Comparison of ENCODE assay signal across 31 cellular contexts in genomic region chr1:245390975-245391374, GRCh38.
"Had no signal": no experiment of that assay in that cellular context is flagged by ENCODE, and none has a peak within 500 bp of the region (broad histone marks: within the 10 kb centered on the region; RNA-seq: fewer than 3 reads in every experiment).

No MANE protein-coding gene starts in this region.

- DNase-seq: activated CD4-positive, alpha-beta memory T cell treated with anti-CD3 and anti-CD28 coated beads, Interleukin-2, amount 10 ng/mL, durations not matched to agents 7 days and 5 days; activated CD4-positive, alpha-beta T cell treated with anti-CD3 and anti-CD28 coated beads for 1 hour; activated CD4-positive, alpha-beta T cell treated with anti-CD3 and anti-CD28 coated beads for 36 hours; activated CD4-positive, alpha-beta T cell treated with anti-CD3 and anti-CD28 coated beads for 48 hours; activated CD4-positive, alpha-beta T cell treated with anti-CD3 and anti-CD28 coated beads, Interleukin-2, amount 10 ng/mL, durations not matched to agents 7 days and 5 days; activated CD4-positive, alpha-beta T cell treated with anti-CD3 and anti-CD28 coated beads, Interleukin-2, amount 50 U/mL, for 48 hours; activated CD4-positive, CD25-positive, alpha-beta regulatory T cell; activated CD8-positive, alpha-beta memory T cell treated with anti-CD3 and anti-CD28 coated beads for 24 hours; activated CD8-positive, alpha-beta memory T cell treated with anti-CD3 and anti-CD28 coated beads, Interleukin-2, amount 10 ng/mL, durations not matched to agents 7 days and 5 days; activated CD8-positive, alpha-beta memory T cell treated with anti-CD3 and anti-CD28 coated beads, Interleukin-2, amount 50 U/mL, for 48 hours; activated CD8-positive, alpha-beta T cell treated with anti-CD3 and anti-CD28 coated beads, Interleukin-2, amount 10 ng/mL, durations not matched to agents 7 days and 5 days; activated effector memory CD4-positive, alpha-beta T cell treated with Interleukin-2 at 50 U/mL for 16 hours; activated gamma-delta T cell; activated naive CD4-positive, alpha-beta T cell treated with anti-CD3 and anti-CD28 coated beads, Interleukin-2, amount 10 ng/mL, durations not matched to agents 7 days and 5 days; activated naive CD4-positive, alpha-beta T cell treated with Interleukin-2 at 50 U/mL for 16 hours; activated naive CD8-positive, alpha-beta T cell treated with anti-CD3 and anti-CD28 coated beads, Interleukin-2, amount 10 ng/mL, durations not matched to agents 7 days and 5 days; activated naive CD8-positive, alpha-beta T cell treated with anti-CD3 and anti-CD28 coated beads, Interleukin-2, amount 50 U/mL, for 24 hours; activated T-cell treated with anti-CD3 and anti-CD28 coated beads, Interleukin-2, amount 50 U/mL, for 24 hours; activated T-cell treated with anti-CD3 and anti-CD28 coated beads, Interleukin-2, amount 50 U/mL, for 48 hours; amygdala; anterior cingulate cortex; caudate nucleus; cerebellar nuclear complex; T-helper 1 cell; T-helper 2 cell; T-helper 9 cell; WERI-Rb-1 had no signal

- ATAC-seq: activated CD4-positive, alpha-beta T cell treated with anti-CD3 and anti-CD28 coated beads for 36 hours; activated CD4-positive, CD25-positive, alpha-beta regulatory T cell treated with anti-CD3 and anti-CD28 coated beads, Interleukin-2, amount 50 U/mL, for 24 hours; activated CD8-positive, alpha-beta memory T cell treated with anti-CD3 and anti-CD28 coated beads, Interleukin-2, amount 10 ng/mL, durations not matched to agents 7 days and 5 days; activated CD8-positive, alpha-beta T cell treated with anti-CD3 and anti-CD28 coated beads, Interleukin-2, amount 10 ng/mL, durations not matched to agents 7 days and 5 days; activated naive CD8-positive, alpha-beta T cell treated with anti-CD3 and anti-CD28 coated beads, Interleukin-2, amount 50 U/mL, for 24 hours; WTC11 had no signal

- H3K4me3 ChIP-seq: ascending aorta, cardiac muscle cell had no signal

- H3K4me1 ChIP-seq: ascending aorta had no signal

- H3K9me3 ChIP-seq: ascending aorta had no signal

- H3K27me3 ChIP-seq: ascending aorta, cardiac muscle cell had no signal

- H3K27ac ChIP-seq: ascending aorta, cardiac muscle cell, WERI-Rb-1 had no signal

- H3K36me3 ChIP-seq: ascending aorta, cardiac muscle cell, WERI-Rb-1 had no signal
